1 cellular context compared by ENCODE assay signal in genomic region chr15:40244961-40245523, GRCh38.
TF ChIP-seq lines count a peak whose summit lies in the region.

No MANE protein-coding gene starts in this region.

TF ChIP-seq in GM23338, 12 proteins besides CTCF, POLR2A, EP300 and RAD21 (continued from another document):
- TF ChIP-seq REST (IDR thresholded peaks at IDR 0.05; ENCODE audit: unreplicated experiment) = no peak
- no peak for TF ChIP-seq STAT1 (IDR thresholded peaks at IDR 0.05; ENCODE audit: unreplicated experiment)
- no peak for TF ChIP-seq NANOG (IDR thresholded peaks at IDR 0.05; ENCODE audit: borderline replicate concordance)
- no peak for TF ChIP-seq POLR2AphosphoS5 (IDR thresholded peaks at IDR 0.05; ENCODE audit: low read depth)
- TF ChIP-seq EZH2 (IDR thresholded peaks at IDR 0.05; ENCODE audit: low read depth, unreplicated experiment) = no peak
- TF ChIP-seq ZNF331 (CRISPR knock-in tag; IDR thresholded peaks at IDR 0.05; ENCODE audit: low read depth) = no peak
TF ChIP-seq in GM23338: peak in this region for 0.
